18 cellular contexts compared by ENCODE assay signal in genomic region chr7:134528749-134529148, GRCh38. TPM values are rescaled to one million over a fixed set of nuclear protein-coding genes. Genes with fewer than 3 reads are reported as not detected.
"Had no signal": no experiment of that assay in that cellular context is flagged by ENCODE, and none has a peak within 500 bp of the region (broad histone marks: within the 10 kb centered on the region; RNA-seq: fewer than 3 reads in every experiment).

No MANE protein-coding gene starts in this region.

- H3K36me3 ChIP-seq: right atrium auricular region, thoracic aorta had no signal

- H3K36me3 Mint-ChIP-seq: activated naive CD8-positive, alpha-beta T cell treated with anti-CD3 and anti-CD28 coated beads, Interleukin-2, amount 10 ng/mL, durations not matched to agents 7 days and 5 days; natural killer cell had no signal

- H3K4me3 ChIP-seq: hepatocyte, lung, right atrium auricular region, thoracic aorta had no signal

- H3K4me1 Mint-ChIP-seq: activated naive CD8-positive, alpha-beta T cell treated with anti-CD3 and anti-CD28 coated beads, Interleukin-2, amount 10 ng/mL, durations not matched to agents 7 days and 5 days; natural killer cell had no signal

- ATAC-seq: natural killer cell had no signal

- H3K27ac Mint-ChIP-seq: activated naive CD8-positive, alpha-beta T cell treated with anti-CD3 and anti-CD28 coated beads, Interleukin-2, amount 10 ng/mL, durations not matched to agents 7 days and 5 days; natural killer cell had no signal

- H3K27ac ChIP-seq: hepatocyte, right atrium auricular region, thoracic aorta had no signal

- H3K27me3 ChIP-seq: hepatocyte, right atrium auricular region had no signal

- H3K9me3 ChIP-seq: right atrium auricular region, thoracic aorta had no signal

- H3K9me3 Mint-ChIP-seq: activated naive CD8-positive, alpha-beta T cell treated with anti-CD3 and anti-CD28 coated beads, Interleukin-2, amount 10 ng/mL, durations not matched to agents 7 days and 5 days; natural killer cell had no signal

- FAIRE-seq: bronchial epithelial cell had no signal

- H3K79me2 ChIP-seq: hepatocyte had no signal

- H3K4me3 Mint-ChIP-seq: activated naive CD8-positive, alpha-beta T cell treated with anti-CD3 and anti-CD28 coated beads, Interleukin-2, amount 10 ng/mL, durations not matched to agents 7 days and 5 days; natural killer cell had no signal

- DNase-seq: activated CD4-positive, CD25-positive, alpha-beta regulatory T cell treated with anti-CD3 and anti-CD28 coated beads, Interleukin-2, amount 50 U/mL, for 72 hours; activated naive CD4-positive, alpha-beta T cell; activated naive CD8-positive, alpha-beta T cell treated with anti-CD3 and anti-CD28 coated beads, Interleukin-2, amount 10 ng/mL, durations not matched to agents 7 days and 5 days; dermis blood vessel endothelial cell; islet precursor cell; natural killer cell; posterior cingulate gyrus; stimulated activated CD4-positive, alpha-beta T cell treated with anti-CD3 and anti-CD28 coated beads, Interleukin-1b, Interleukin-23, amount 100 ng/mL, for 48 hours; T-helper 1 cell; T1000 had no signal

- H2AFZ ChIP-seq: hepatocyte had no signal

RNA-seq across cellular contexts. Expression of gene AKR1B10, which starts 1.4 kb away (rescaled TPM):
- total RNA-seq: activated CD8-positive, alpha-beta memory T cell treated with anti-CD3 and anti-CD28 coated beads for 36 hours; activated naive CD8-positive, alpha-beta T cell treated with anti-CD3 and anti-CD28 coated beads, Interleukin-2, amount 10 ng/mL, durations not matched to agents 7 days and 5 days; dermis blood vessel endothelial cell; epithelial cell of proximal tubule; natural killer cell had no signal

RNA-seq across cellular contexts. Expression of gene AKR1B15, which starts 20.2 kb away (rescaled TPM):
- total RNA-seq: activated CD8-positive, alpha-beta memory T cell treated with anti-CD3 and anti-CD28 coated beads for 36 hours; activated naive CD8-positive, alpha-beta T cell treated with anti-CD3 and anti-CD28 coated beads, Interleukin-2, amount 10 ng/mL, durations not matched to agents 7 days and 5 days; cerebellum; dermis blood vessel endothelial cell; epithelial cell of proximal tubule; lung; natural killer cell had no signal
- polyA plus RNA-seq: lung had no signal
